Comparison of ENCODE assay signal across 25 cellular contexts in genomic region chr4:179977378-179977777, GRCh38.
"Had no signal": no experiment of that assay in that cellular context is flagged by ENCODE, and none has a peak within 500 bp of the region (broad histone marks: within the 10 kb centered on the region; RNA-seq: fewer than 3 reads in every experiment).

No MANE protein-coding gene starts in this region.

- H3K4me1 Mint-ChIP-seq: endodermal cell had no signal

- H3K27me3 Mint-ChIP-seq: dendritic cell treated with granulocyte-macrophage colony-stimulating factor and Interleukin-4, amounts not matched to agents 40 ng/mL and 50 ng/mL, for 4 days; effector memory CD8-positive, alpha-beta T cell had no signal

- H3K27ac ChIP-seq: colonic mucosa, coronary artery, dorsolateral prefrontal cortex, epithelial cell of prostate, esophagus muscularis mucosa, esophagus squamous epithelium, foreskin keratinocyte, gastrocnemius medialis, gastroesophageal sphincter, heart left ventricle, heart right ventricle had no signal

- DNase-seq: colonic mucosa; cortex of kidney; dermis blood vessel endothelial cell; dorsolateral prefrontal cortex; effector CD4-positive, alpha-beta T cell; effector CD8-positive, alpha-beta T cell; effector memory CD4-positive, alpha-beta T cell; effector memory CD8-positive, alpha-beta T cell; endodermal cell; erythroblast; esophagus squamous epithelium; foreskin fibroblast; foreskin keratinocyte; foreskin melanocyte; gastrocnemius medialis; glutamatergic neuron; head of caudate nucleus; heart left ventricle; heart right ventricle had no signal

- H3K9me3 ChIP-seq: colonic mucosa, esophagus muscularis mucosa, gastrocnemius medialis, gastroesophageal sphincter had no signal

- ATAC-seq: effector memory CD8-positive, alpha-beta T cell; esophagus mucosa; foreskin keratinocyte; gastrocnemius medialis; gastroesophageal sphincter; heart left ventricle; heart right ventricle had no signal

- H3K4me1 ChIP-seq: colonic mucosa, esophagus muscularis mucosa, esophagus squamous epithelium, foreskin keratinocyte, gastrocnemius medialis, gastroesophageal sphincter, heart left ventricle, heart right ventricle had no signal

- H3K27me3 ChIP-seq: colonic mucosa, dorsolateral prefrontal cortex, esophagus muscularis mucosa, esophagus squamous epithelium, foreskin keratinocyte, gastrocnemius medialis, gastroesophageal sphincter, heart left ventricle, heart right ventricle had no signal

- H3K36me3 ChIP-seq: colonic mucosa, esophagus muscularis mucosa, esophagus squamous epithelium, gastrocnemius medialis, gastroesophageal sphincter, heart left ventricle, heart right ventricle had no signal

- H3K27ac Mint-ChIP-seq: dendritic cell treated with granulocyte-macrophage colony-stimulating factor and Interleukin-4, amounts not matched to agents 40 ng/mL and 50 ng/mL, for 4 days; effector memory CD8-positive, alpha-beta T cell; endodermal cell had no signal

- H3K4me3 ChIP-seq: colonic mucosa, coronary artery, dorsolateral prefrontal cortex, esophagus muscularis mucosa, esophagus squamous epithelium, gastrocnemius medialis, gastroesophageal sphincter, heart left ventricle, heart right ventricle had no signal

- H3K4me3 Mint-ChIP-seq: dendritic cell treated with granulocyte-macrophage colony-stimulating factor and Interleukin-4, amounts not matched to agents 40 ng/mL and 50 ng/mL, for 4 days; effector memory CD8-positive, alpha-beta T cell; endodermal cell had no signal
